ENCODE assay signal across 19 cellular contexts in genomic region chr9:83936523-83936922, GRCh38.
"Had no signal": no experiment of that assay in that cellular context is flagged by ENCODE, and none has a peak within 500 bp of the region (broad histone marks: within the 10 kb centered on the region; RNA-seq: fewer than 3 reads in every experiment).

No MANE protein-coding gene starts in this region.

- H3K27me3 ChIP-seq: cardiac muscle cell, esophagus squamous epithelium, foreskin keratinocyte, hepatocyte, thyroid gland had no signal

- DNase-seq: activated CD4-positive, alpha-beta T cell treated with anti-CD3 and anti-CD28 coated beads, Interleukin-2, amount 50 U/mL, for 4 hours; activated gamma-delta T cell; dermis blood vessel endothelial cell; effector memory CD4-positive, alpha-beta T cell; esophagus squamous epithelium; foreskin keratinocyte; islet precursor cell; left colon; lower lobe of right lung; nucleus accumbens; retina; stimulated activated CD4-positive, alpha-beta T cell treated with anti-CD3 and anti-CD28 coated beads, Interleukin-1b, Interleukin-23, amount 100 ng/mL, for 48 hours; stimulated activated CD8-positive, alpha-beta memory T cell treated with anti-CD3 and anti-CD28 coated beads, Interleukin-4, amount 100 ng/mL, for 48 hours; stimulated activated naive CD4-positive, alpha-beta T cell treated with Interleukin-2 at 50 U/mL for 16 hours; thyroid gland had no signal

- H3K79me2 ChIP-seq: hepatocyte had no signal

- FAIRE-seq: astrocyte had no signal

- H3K4me3 ChIP-seq: cardiac muscle cell, esophagus squamous epithelium, hepatocyte, lower lobe of right lung, thyroid gland had no signal

- H2AFZ ChIP-seq: hepatocyte had no signal

- H3K27ac ChIP-seq: cardiac muscle cell, foreskin keratinocyte, hepatocyte, lower lobe of right lung had no signal

- H3K9me3 ChIP-seq: esophagus squamous epithelium, lower lobe of right lung, thyroid gland had no signal

- H3K36me3 ChIP-seq: cardiac muscle cell, thyroid gland had no signal

- H3K4me2 ChIP-seq: hepatocyte had no signal

- ATAC-seq: foreskin keratinocyte; left colon; lower lobe of right lung; natural killer cell treated with Interleukin-12 subunit alpha and Interleukin-12 subunit beta and Interleukin-15 and Interleukin-18, amount 100 ng/mL, for 72 hours had no signal
